11 cellular contexts compared by ENCODE assay signal in genomic region chr7:107939472-107940145, GRCh38. TPM values are rescaled to one million over a fixed set of nuclear protein-coding genes. Genes with fewer than 3 reads are reported as not detected.
DNase-seq lines count a peak whose midpoint lies in the region; ATAC-seq, FAIRE-seq and TF ChIP-seq lines count a peak whose summit lies in the region.
"Had no signal": no experiment of that assay in that cellular context is flagged by ENCODE, and none has a peak within 500 bp of the region (broad histone marks: within the 10 kb centered on the region; RNA-seq: fewer than 3 reads in every experiment).

No MANE protein-coding gene starts in this region.

- WGBS in gastroesophageal sphincter (ENCODE audit: low coverage in 1 of 2), 2 donors = 10 to 13% methylated on average over 7 of the region's 7 CpGs

- intact Hi-C loops in posterior vena cava (cut with DNase I) = loop anchor here in 1 of 2 donors (10.0 kb wide), 1 partner anchor 75 kb away; no protein-coding TSS in a partner anchor

- peak; percentile 39 for ATAC-seq in gastroesophageal sphincter
- no peak for ATAC-seq in activated CD8-positive, alpha-beta memory T cell treated with anti-CD3 and anti-CD28 coated beads, Interleukin-2, amount 10 ng/mL, durations not matched to agents 7 days and 5 days

- CTCF ChIA-PET in activated CD8-positive, alpha-beta memory T cell treated with anti-CD3 and anti-CD28 coated beads, Interleukin-2, amount 10 ng/mL, durations not matched to agents 7 days and 5 days (lab: Charles Lee) = no interaction called here

- FAIRE-seq in frontal cortex (lab: Jason Lieb, UNC) = no peak

- peak overlapping the region; percentile 67 for H3K9ac ChIP-seq in adipocyte (ENCODE audit: low read length)
- H3K9ac ChIP-seq: parathyroid adenoma had no signal

- no peaks in the 10 kb centered on the region for H3K9me3 Mint-ChIP-seq in activated CD8-positive, alpha-beta memory T cell treated with anti-CD3 and anti-CD28 coated beads, Interleukin-2, amount 10 ng/mL, durations not matched to agents 7 days and 5 days (ENCODE audit: low read depth)
- H3K9me3 Mint-ChIP-seq: CD14-positive monocyte had no signal

- TF ChIP-seq EP300 in gastroesophageal sphincter (IDR thresholded peaks at IDR 0.05) = no peak

- H3K27ac Mint-ChIP-seq in activated CD8-positive, alpha-beta memory T cell treated with anti-CD3 and anti-CD28 coated beads, Interleukin-2, amount 10 ng/mL, durations not matched to agents 7 days and 5 days = no peak overlapping the region

- no peak for TF ChIP-seq POLR2A in gastroesophageal sphincter (IDR thresholded peaks at IDR 0.05)

- peaks cover 53% of the 10 kb centered on the region for H3K4me1 ChIP-seq in adipocyte (ENCODE audit: control insufficient read depth, insufficient read depth, low read length)
- peaks cover 28 to 48% (median 28%) of the 10 kb centered on the region in 3 donors for H3K4me1 ChIP-seq in gastroesophageal sphincter
- H3K4me1 ChIP-seq in effector memory CD4-positive, alpha-beta T cell (ENCODE audit: control insufficient read depth, insufficient read depth, low read length, poor library complexity, severe bottlenecking) = no peaks in the 10 kb centered on the region

- peak in 1 of 4 experiments; percentile 4 for TF ChIP-seq CTCF in gastroesophageal sphincter (IDR thresholded peaks at IDR 0.05)

- H3K27me3 ChIP-seq in adipocyte (replicated peaks; ENCODE audit: control insufficient read depth, insufficient read depth, low read length) (no peaks in the 10 kb centered on the region), gastroesophageal sphincter (no peaks in the 10 kb centered on the region)
- H3K27me3 ChIP-seq in effector memory CD4-positive, alpha-beta T cell (replicated peaks; ENCODE audit: control insufficient read depth, insufficient read depth, low read length, poor library complexity, severe bottlenecking) = no peaks in the 10 kb centered on the region

- H3K27ac ChIP-seq in gastroesophageal sphincter = peak overlapping the region; percentile 83 to 95 (median 87)
- H3K27ac ChIP-seq in effector memory CD4-positive, alpha-beta T cell (ENCODE audit: insufficient read depth, low read length, poor library complexity, severe bottlenecking) = no peak overlapping the region
- H3K27ac ChIP-seq: parathyroid adenoma had no signal

- peaks cover 79% of the 10 kb centered on the region for H3K36me3 ChIP-seq in adipocyte (ENCODE audit: control insufficient read depth, insufficient read depth, low read length, severe bottlenecking)
- peaks cover 0 to 50% of the 10 kb centered on the region in 2 donors for H3K36me3 ChIP-seq in gastroesophageal sphincter
- H3K36me3 ChIP-seq in effector memory CD4-positive, alpha-beta T cell (ENCODE audit: control insufficient read depth, insufficient read depth, low read length) = no peaks in the 10 kb centered on the region

- H3K9me3 ChIP-seq in adipocyte (ENCODE audit: control insufficient read depth, low read length) (no peaks in the 10 kb centered on the region), gastroesophageal sphincter (no peaks in the 10 kb centered on the region)
- no peaks in the 10 kb centered on the region for H3K9me3 ChIP-seq in effector memory CD4-positive, alpha-beta T cell (ENCODE audit: control insufficient read depth, low read length)

- H3K4me3 ChIP-seq in adipocyte (ENCODE audit: low read length) = peak overlapping the region; percentile 43
- H3K4me3 ChIP-seq in gastroesophageal sphincter = no peak overlapping the region
- H3K4me3 ChIP-seq in effector memory CD4-positive, alpha-beta T cell (ENCODE audit: insufficient read depth, low read depth, low read length, poor library complexity, severe bottlenecking) = no peak overlapping the region

- no peaks in the 10 kb centered on the region for H3K4me1 Mint-ChIP-seq in activated CD8-positive, alpha-beta memory T cell treated with anti-CD3 and anti-CD28 coated beads, Interleukin-2, amount 10 ng/mL, durations not matched to agents 7 days and 5 days
- H3K4me1 Mint-ChIP-seq: CD14-positive monocyte had no signal

- no peaks in the 10 kb centered on the region for H3K27me3 Mint-ChIP-seq in activated CD8-positive, alpha-beta memory T cell treated with anti-CD3 and anti-CD28 coated beads, Interleukin-2, amount 10 ng/mL, durations not matched to agents 7 days and 5 days

- peaks cover 1% of the 10 kb centered on the region for H3K36me3 Mint-ChIP-seq in activated CD8-positive, alpha-beta memory T cell treated with anti-CD3 and anti-CD28 coated beads, Interleukin-2, amount 10 ng/mL, durations not matched to agents 7 days and 5 days

- DNase-seq in AG08395 (ENCODE audit: low spot score) (peak; percentile 82), adipocyte (ENCODE audit: low read depth) (peak; percentile 74), posterior vena cava (ENCODE audit: low spot score) (peak; percentile 92), frontal cortex (ENCODE audit: low spot score in 2 of 2) (no peak), ureter (ENCODE audit: low spot score) (no peak)
- DNase-seq in activated CD8-positive, alpha-beta memory T cell treated with anti-CD3 and anti-CD28 coated beads, Interleukin-2, amount 10 ng/mL, durations not matched to agents 7 days and 5 days = no peak
- no peak for DNase-seq in effector memory CD4-positive, alpha-beta T cell
- DNase-seq: activated CD4-positive, CD25-positive, alpha-beta regulatory T cell treated with anti-CD3 and anti-CD28 coated beads, Interleukin-2, amount 50 U/mL, for 72 hours had no signal

- H3K4me3 Mint-ChIP-seq in activated CD8-positive, alpha-beta memory T cell treated with anti-CD3 and anti-CD28 coated beads, Interleukin-2, amount 10 ng/mL, durations not matched to agents 7 days and 5 days = no peak overlapping the region
- H3K4me3 Mint-ChIP-seq: CD14-positive monocyte had no signal

RNA-seq across cellular contexts. Expression of gene DLD, which starts 48.6 kb away (rescaled TPM):
- total RNA-seq in gastroesophageal sphincter = 100 to 1,000 TPM in 3 of 4 donors, 10 to 100 TPM in 1; 79.3 to 246 (median 148) TPM
- total RNA-seq in posterior vena cava = 10 to 100 TPM; 60.4 to 60.9 TPM
- total RNA-seq in activated CD8-positive, alpha-beta memory T cell treated with anti-CD3 and anti-CD28 coated beads, Interleukin-2, amount 10 ng/mL, durations not matched to agents 7 days and 5 days = 10 to 100 TPM; 64.1 to 78.2 TPM
- 54.6 TPM for total RNA-seq in frontal cortex
- 85.7 TPM for total RNA-seq in ureter

Comparison
In these comparisons a context has a peak if more than half of its experiments do, and no peak if none do; other contexts are left out.
1. DNase-seq: peak in AG08395 (single experiment), adipocyte (single experiment) and posterior vena cava (single experiment); none in activated CD8-positive, alpha-beta memory T cell treated with anti-CD3 and anti-CD28 coated beads, Interleukin-2, amount 10 ng/mL, durations not matched to agents 7 days and 5 days (single experiment), frontal cortex (0 of 2), ureter (single experiment) and effector memory CD4-positive, alpha-beta T cell (0 of 3).